In genomic region chr17:16516594-16517018, GRCh38 we compare ENCODE assay signal across 9 cellular contexts. TPM values are rescaled to one million over a fixed set of nuclear protein-coding genes. Genes with fewer than 3 reads are reported as not detected.
A peak's percentile ranks its signal among the peaks of the same experiment; 100 is the strongest.
DNase-seq lines count a peak whose midpoint lies in the region; ATAC-seq and TF ChIP-seq lines count a peak whose summit lies in the region.
"Had no signal": no experiment of that assay in that cellular context is flagged by ENCODE, and none has a peak within 500 bp of the region (broad histone marks: within the 10 kb centered on the region; RNA-seq: fewer than 3 reads in every experiment).

No MANE protein-coding gene starts in this region.

- no peak overlapping the region for H2AFZ ChIP-seq in trophoblast cell (ENCODE audit: insufficient read depth, low read length, poor library complexity)

- no peaks in the 10 kb centered on the region for H3K9me3 Mint-ChIP-seq in stimulated activated naive B cell treated with anti-CD40 and anti-IgM and Interleukin-4, amounts not matched to agents 10 μg/mL and 1 μg/mL and 100 μg/mL, for 72 hours
- no peaks in the 10 kb centered on the region for H3K9me3 Mint-ChIP-seq in activated T-helper 17 cell treated with anti-CD3 and anti-CD28 coated beads, Interleukin-2, amount 50 U/mL, for 72 hours

- no peak overlapping the region for H3K4me3 Mint-ChIP-seq in stimulated activated naive B cell treated with anti-CD40 and anti-IgM and Interleukin-4, amounts not matched to agents 10 μg/mL and 1 μg/mL and 100 μg/mL, for 72 hours
- no peak overlapping the region for H3K4me3 Mint-ChIP-seq in activated T-helper 17 cell treated with anti-CD3 and anti-CD28 coated beads, Interleukin-2, amount 50 U/mL, for 72 hours

- H3K36me3 Mint-ChIP-seq in stimulated activated naive B cell treated with anti-CD40 and anti-IgM and Interleukin-4, amounts not matched to agents 10 μg/mL and 1 μg/mL and 100 μg/mL, for 72 hours: no peaks in the 10 kb centered on the region
- H3K36me3 Mint-ChIP-seq in activated T-helper 17 cell treated with anti-CD3 and anti-CD28 coated beads, Interleukin-2, amount 50 U/mL, for 72 hours (ENCODE audit: low read depth): no peaks in the 10 kb centered on the region

- peak overlapping the region in 2 of 4 donors; percentile 13 to 20 for H3K27ac ChIP-seq in esophagus muscularis mucosa (replicated peaks in 1 of 4)
- no peak overlapping the region for H3K27ac ChIP-seq in trophoblast cell (ENCODE audit: low read depth, low read length)

- H3K9me3 ChIP-seq in esophagus muscularis mucosa (no peaks in the 10 kb centered on the region), trophoblast cell (ENCODE audit: insufficient read depth, low read depth, low read length) (no peaks in the 10 kb centered on the region)

- TF ChIP-seq CTCF in esophagus muscularis mucosa (IDR thresholded peaks at IDR 0.05): no peak

- H3K4me2 ChIP-seq in trophoblast cell (ENCODE audit: low read length): no peak overlapping the region

- peaks cover 12 to 17% of the 10 kb centered on the region in 2 donors for H3K4me1 Mint-ChIP-seq in stimulated activated naive B cell treated with anti-CD40 and anti-IgM and Interleukin-4, amounts not matched to agents 10 μg/mL and 1 μg/mL and 100 μg/mL, for 72 hours
- no peaks in the 10 kb centered on the region for H3K4me1 Mint-ChIP-seq in activated T-helper 17 cell treated with anti-CD3 and anti-CD28 coated beads, Interleukin-2, amount 50 U/mL, for 72 hours

- peaks cover 63 to 64% of the 10 kb centered on the region in 2 donors for H3K27me3 Mint-ChIP-seq in stimulated activated naive B cell treated with anti-CD40 and anti-IgM and Interleukin-4, amounts not matched to agents 10 μg/mL and 1 μg/mL and 100 μg/mL, for 72 hours
- H3K27me3 Mint-ChIP-seq in activated T-helper 17 cell treated with anti-CD3 and anti-CD28 coated beads, Interleukin-2, amount 50 U/mL, for 72 hours: peaks cover 23% of the 10 kb centered on the region

- no peak overlapping the region for H3K14ac ChIP-seq in trophoblast cell (ENCODE audit: low read length)

- H3K4me3 ChIP-seq in esophagus muscularis mucosa: peak overlapping the region; percentile 21 to 48 (median 26)
- H3K4me3 ChIP-seq in trophoblast cell (ENCODE audit: low read depth, low read length): no peak overlapping the region
- H3K4me3 ChIP-seq: skin epidermis had no signal

- no peak overlapping the region for H2BK5ac ChIP-seq in trophoblast cell (ENCODE audit: low read depth, low read length, poor library complexity)

- no peak overlapping the region for H3K4ac ChIP-seq in trophoblast cell (ENCODE audit: low read depth, low read length)

- H3K27me3 ChIP-seq in esophagus muscularis mucosa (peaks cover 0 to 11% (median 0%) of the 10 kb centered on the region in 4 donors), trophoblast cell (ENCODE audit: insufficient read depth, low read length) (no peaks in the 10 kb centered on the region)

- H3K9ac ChIP-seq in trophoblast cell (ENCODE audit: low read length): no peak overlapping the region

- H3K36me3 ChIP-seq in esophagus muscularis mucosa (no peaks in the 10 kb centered on the region), trophoblast cell (ENCODE audit: control insufficient read depth in 1 of 2, insufficient read depth in 2 of 2, low read length in 2 of 2) (no peaks in the 10 kb centered on the region)

- TF ChIP-seq EP300 in esophagus muscularis mucosa (IDR thresholded peaks at IDR 0.05): no peak

- H3K18ac ChIP-seq in trophoblast cell (ENCODE audit: low read length): no peak overlapping the region

- no peaks in the 10 kb centered on the region for H3K79me2 ChIP-seq in trophoblast cell (ENCODE audit: control insufficient read depth, insufficient read depth, low read length, poor library complexity)

- H3K4me1 ChIP-seq in esophagus muscularis mucosa (peaks cover 15 to 17% (median 16%) of the 10 kb centered on the region in 4 donors), trophoblast cell (ENCODE audit: control insufficient read depth in 1 of 2, insufficient read depth in 2 of 2, low read length in 2 of 2) (no peaks in the 10 kb centered on the region)

- ATAC-seq in HG03442 (IDR thresholded peaks at IDR 0.05; ENCODE audit: unreplicated experiment): no peak
- no peak for ATAC-seq in stimulated activated naive B cell treated with anti-CD40 and anti-IgM and Interleukin-4, amounts not matched to agents 10 μg/mL and 1 μg/mL and 100 μg/mL, for 72 hours (replicated peaks)
- ATAC-seq in activated T-helper 17 cell treated with anti-CD3 and anti-CD28 coated beads, Interleukin-2, amount 50 U/mL, for 72 hours (replicated peaks): no peak

- no peak overlapping the region for H3K27ac Mint-ChIP-seq in stimulated activated naive B cell treated with anti-CD40 and anti-IgM and Interleukin-4, amounts not matched to agents 10 μg/mL and 1 μg/mL and 100 μg/mL, for 72 hours
- no peak overlapping the region for H3K27ac Mint-ChIP-seq in activated T-helper 17 cell treated with anti-CD3 and anti-CD28 coated beads, Interleukin-2, amount 50 U/mL, for 72 hours

- WGBS in esophagus muscularis mucosa: 14% methylated on average over 14 of the region's 16 CpGs
- WGBS in trophoblast cell (ENCODE audit: extremely low coverage, insufficient coverage, insufficient read length): no CpG with 5 or more reads among the region's 16 CpGs

- no peak overlapping the region for H4K12ac ChIP-seq in trophoblast cell (ENCODE audit: low read depth, low read length)

- intact Hi-C loops in esophagus muscularis mucosa (cut with DNase I): no loop called here

- no peak overlapping the region for H3K23ac ChIP-seq in trophoblast cell (ENCODE audit: low read length)

- no peak overlapping the region for H4K8ac ChIP-seq in trophoblast cell (ENCODE audit: low read depth, low read length)

- H2AK5ac ChIP-seq in trophoblast cell (ENCODE audit: low read length): no peak overlapping the region

- no peaks in the 10 kb centered on the region for H3K79me1 ChIP-seq in trophoblast cell (ENCODE audit: low read length)

- H2BK12ac ChIP-seq in trophoblast cell (ENCODE audit: low read length): no peak overlapping the region

- H2BK120ac ChIP-seq in trophoblast cell (ENCODE audit: insufficient read depth, low read length, poor library complexity): no peak overlapping the region

- no peak for TF ChIP-seq POLR2A in esophagus muscularis mucosa (IDR thresholded peaks at IDR 0.05; ENCODE audit: low read depth)

- no peak overlapping the region for H4K91ac ChIP-seq in trophoblast cell (ENCODE audit: low read depth, low read length)

- DNase-seq in ELR (ENCODE audit: low read depth) (peak; percentile 79), NCI-H345 treated with DMSO at 0.1 percent for 48 hours (lab: John Stamatoyannopoulos, UW; ENCODE audit: unreplicated experiment) (peak; percentile 30), esophagus muscularis mucosa (ENCODE audit: extremely low spot score) (no peak), trophoblast cell (peak; percentile 33 to 64)
- DNase-seq in stimulated activated naive B cell treated with anti-CD40 and anti-IgM and Interleukin-4, amounts not matched to agents 10 μg/mL and 1 μg/mL and 100 μg/mL, for 72 hours: no peak
- no peak for DNase-seq in stimulated activated naive CD4-positive, alpha-beta T cell (lab: John Stamatoyannopoulos, UW)

RNA-seq across cellular contexts. Expression of gene LRRC75A, which starts 24.6 kb away (rescaled TPM):
- 1 to 10 TPM in 2 of 4 donors, under 1 TPM in 2; 0.83 to 3.5 (median 2.0) TPM for total RNA-seq in esophagus muscularis mucosa
- 0.15 and 0.17 TPM in 2 replicates for polyA plus RNA-seq in trophoblast cell (2013)
- 1 to 10 TPM in 1 of 2 donors, under 1 TPM in 1; 0.90 to 2.3 TPM for total RNA-seq in activated T-helper 17 cell treated with anti-CD3 and anti-CD28 coated beads, Interleukin-2, amount 50 U/mL, for 72 hours

RNA-seq across cellular contexts. Expression of gene ZNF287, which starts 52.4 kb away (rescaled TPM):
- 10 to 100 TPM in 1 of 4 donors, 1 to 10 TPM in 3; 5.0 to 12.0 (median 7.1) TPM for total RNA-seq in esophagus muscularis mucosa
- polyA plus RNA-seq in trophoblast cell (2013): 4.3 and 4.9 TPM in 2 replicates
- total RNA-seq in activated T-helper 17 cell treated with anti-CD3 and anti-CD28 coated beads, Interleukin-2, amount 50 U/mL, for 72 hours: 1 to 10 TPM; 3.3 to 6.3 TPM

Comparison
In these comparisons a context has a peak if more than half of its experiments do, and no peak if none do; other contexts are left out.
1. DNase-seq: peak in ELR (single experiment), NCI-H345 treated with DMSO at 0.1 percent for 48 hours (single experiment) and trophoblast cell (2 of 2); none in esophagus muscularis mucosa (single experiment), stimulated activated naive B cell treated with anti-CD40 and anti-IgM and Interleukin-4, amounts not matched to agents 10 μg/mL and 1 μg/mL and 100 μg/mL, for 72 hours (single experiment) and stimulated activated naive CD4-positive, alpha-beta T cell (0 of 6).